ENCODE assay signal across 10 cellular contexts in genomic region chr19:44757057-44757734, GRCh38. TPM values are rescaled to one million over a fixed set of nuclear protein-coding genes. Genes with fewer than 3 reads are reported as not detected.
DNase-seq lines count a peak whose midpoint lies in the region; ATAC-seq and TF ChIP-seq lines count a peak whose summit lies in the region.
"Had no signal": no experiment of that assay in that cellular context is flagged by ENCODE, and none has a peak within 500 bp of the region (broad histone marks: within the 10 kb centered on the region; RNA-seq: fewer than 3 reads in every experiment).

No MANE protein-coding gene starts in this region.

- no TSS peak for BruUV-seq in Caco-2 (replicated peaks; lab: Mats Ljungman, UMichigan)

- CTCF ChIA-PET in Caco-2 (lab: Charles Lee), result interaction anchor here (0.6 to 1.5 kb wide), 3 partner anchors 13 to 1029 kb away, joined by 3 read pairs; no protein-coding TSS in a partner anchor
- CTCF ChIA-PET in activated CD8-positive, alpha-beta T cell treated with anti-CD3 and anti-CD28 coated beads for 36 hours (lab: Charles Lee), result interaction anchor here (0.6 to 1.3 kb wide), 5 partner anchors 13 to 87 kb away, joined by 3 to 6 read pairs (median 3); no protein-coding TSS in a partner anchor

- TF ChIP-seq POLR2A in prostate gland (IDR thresholded peaks at IDR 0.05), result no peak

- H3K4me3 ChIP-seq in Caco-2 (ENCODE audit: low read depth, low read length), result no peak overlapping the region
- peak overlapping the region; percentile 85 for H3K4me3 ChIP-seq in iPS-15b (ENCODE audit: low read depth, low read length)
- peak overlapping the region; percentile 23 to 25 for H3K4me3 ChIP-seq in prostate gland

- DNase-seq in Caco-2 (no peak), prostate gland (ENCODE audit: low spot score) (no peak), mesenteric fat pad (ENCODE audit: low spot score) (no peak), HPDE6-E6E7 (ENCODE audit: extremely low spot score) (no peak)
- DNase-seq in activated CD8-positive, alpha-beta T cell treated with anti-CD3 and anti-CD28 coated beads for 36 hours, result no peak
- DNase-seq: DMS79 had no signal

- peaks cover 22% of the 10 kb centered on the region for H3K4me1 ChIP-seq in Caco-2
- peaks cover 19% of the 10 kb centered on the region for H3K4me1 ChIP-seq in iPS-15b (ENCODE audit: control insufficient read depth, insufficient read depth, low read length)
- peaks cover 35% of the 10 kb centered on the region for H3K4me1 ChIP-seq in prostate gland (replicated peaks)

- peaks cover 29% of the 10 kb centered on the region for H3K36me3 Mint-ChIP-seq in Caco-2 (ENCODE audit: insufficient read depth, unreplicated experiment)
- H3K36me3 Mint-ChIP-seq in brain, result peaks cover 21% of the 10 kb centered on the region
- H3K36me3 Mint-ChIP-seq in activated CD8-positive, alpha-beta T cell treated with anti-CD3 and anti-CD28 coated beads for 36 hours (ENCODE audit: low read depth), result peaks cover 41% of the 10 kb centered on the region

- ATAC-seq in HG03521 (IDR thresholded peaks at IDR 0.05; ENCODE audit: unreplicated experiment), result no peak
- no peak for ATAC-seq in activated CD8-positive, alpha-beta T cell treated with anti-CD3 and anti-CD28 coated beads for 36 hours

- TF ChIP-seq CTCF in Caco-2 (IDR thresholded peaks at IDR 0.05; ENCODE audit: insufficient read depth in 1 of 2, low read depth in 1 of 2, low read length in 1 of 2, severe bottlenecking in 1 of 2, unreplicated experiment in 1 of 2), result no peak
- TF ChIP-seq CTCF in brain (conservative IDR thresholded peaks at IDR 0.05), result no peak
- TF ChIP-seq CTCF in prostate gland (IDR thresholded peaks at IDR 0.05), result no peak
- TF ChIP-seq CTCF in activated CD8-positive, alpha-beta T cell treated with anti-CD3 and anti-CD28 coated beads for 36 hours (IDR thresholded peaks at IDR 0.05), result no peak

- H3K4me3 Mint-ChIP-seq in Caco-2 (ENCODE audit: unreplicated experiment) (no peak overlapping the region), brain (peak overlapping the region; percentile 86 to 91 (median 88))
- H3K4me3 Mint-ChIP-seq in activated CD8-positive, alpha-beta T cell treated with anti-CD3 and anti-CD28 coated beads for 36 hours, result no peak overlapping the region

- intact Hi-C loops in Caco-2 (cut with micrococcal nuclease; ENCODE audit: unreplicated experiment) (no loop called here), prostate gland (cut with DNase I) (no loop called here)
- intact Hi-C loops in activated CD8-positive, alpha-beta T cell treated with anti-CD3 and anti-CD28 coated beads for 36 hours (cut with micrococcal nuclease), result no loop called here

- peak overlapping the region; percentile 37 for H3K9ac ChIP-seq in iPS-15b (ENCODE audit: low read depth, low read length)

- WGBS in prostate gland, result 54% methylated on average over 44 of the region's 53 CpGs

- no peaks in the 10 kb centered on the region for H3K27me3 ChIP-seq in Caco-2 (replicated peaks; ENCODE audit: control insufficient read depth, insufficient read depth, low read length)
- peaks cover 34% of the 10 kb centered on the region for H3K27me3 ChIP-seq in iPS-15b (ENCODE audit: control insufficient read depth, insufficient read depth, low read length)
- no peaks in the 10 kb centered on the region for H3K27me3 ChIP-seq in prostate gland (replicated peaks; ENCODE audit: insufficient read depth)

- H3K27ac ChIP-seq in prostate gland, result peak overlapping the region; percentile 46 to 96

- H3K9me3 Mint-ChIP-seq in Caco-2 (ENCODE audit: unreplicated experiment) (no peaks in the 10 kb centered on the region), brain (peaks cover 0 to 4% (median 3%) of the 10 kb centered on the region in 5 experiments)
- H3K9me3 Mint-ChIP-seq in activated CD8-positive, alpha-beta T cell treated with anti-CD3 and anti-CD28 coated beads for 36 hours, result no peaks in the 10 kb centered on the region

- H3K36me3 ChIP-seq in Caco-2 (ENCODE audit: control insufficient read depth, insufficient read depth, low read length), result peaks cover 1% of the 10 kb centered on the region; the same call in 1 of the 2 replicates
- H3K36me3 ChIP-seq in iPS-15b (ENCODE audit: control insufficient read depth, insufficient read depth, low read length), result no peaks in the 10 kb centered on the region
- H3K36me3 ChIP-seq in prostate gland, result peaks cover 0 to 3% of the 10 kb centered on the region in 2 donors

- H3K9me3 ChIP-seq in Caco-2 (no peaks in the 10 kb centered on the region), iPS-15b (ENCODE audit: control insufficient read depth, insufficient read depth, low read length) (no peaks in the 10 kb centered on the region), prostate gland (no peaks in the 10 kb centered on the region)

- POLR2A ChIA-PET in Caco-2 (lab: Charles Lee), result no interaction called here
- POLR2A ChIA-PET in activated CD8-positive, alpha-beta T cell treated with anti-CD3 and anti-CD28 coated beads for 36 hours (lab: Charles Lee), result no interaction called here

- H3K4me1 Mint-ChIP-seq in Caco-2 (ENCODE audit: low read depth, unreplicated experiment), result no peaks in the 10 kb centered on the region
- peaks cover 55% of the 10 kb centered on the region for H3K4me1 Mint-ChIP-seq in brain
- peaks cover 44% of the 10 kb centered on the region for H3K4me1 Mint-ChIP-seq in activated CD8-positive, alpha-beta T cell treated with anti-CD3 and anti-CD28 coated beads for 36 hours (ENCODE audit: low read depth)

- H3K27me3 Mint-ChIP-seq in Caco-2 (ENCODE audit: insufficient read depth, unreplicated experiment), result no peaks in the 10 kb centered on the region
- H3K27me3 Mint-ChIP-seq in brain, result peaks cover 74% of the 10 kb centered on the region
- H3K27me3 Mint-ChIP-seq in activated CD8-positive, alpha-beta T cell treated with anti-CD3 and anti-CD28 coated beads for 36 hours, result no peaks in the 10 kb centered on the region

- H3K27ac Mint-ChIP-seq in Caco-2 (ENCODE audit: unreplicated experiment) (peak overlapping the region; percentile 27), brain (peak overlapping the region in 4 of 5 experiments; percentile 41 to 90 (median 64))
- H3K27ac Mint-ChIP-seq in activated CD8-positive, alpha-beta T cell treated with anti-CD3 and anti-CD28 coated beads for 36 hours, result no peak overlapping the region

RNA-seq across cellular contexts. Expression of gene BCL3, which starts 8.7 kb away (rescaled TPM):
- 15.5 and 21.3 TPM in 2 replicates for total RNA-seq in Caco-2 (2022)
- 4.7 TPM for polyA plus RNA-seq in brain (ENCODE audit: insufficient read depth, low read depth, low replicate concordance)
- 10 to 100 TPM; 22.6 to 44.0 TPM for total RNA-seq in prostate gland
- 73.8 TPM for total RNA-seq in mesenteric fat pad
- 10 to 100 TPM; 22.8 to 27.7 TPM for total RNA-seq in activated CD8-positive, alpha-beta T cell treated with anti-CD3 and anti-CD28 coated beads for 36 hours

RNA-seq across cellular contexts. Expression of gene CBLC, which starts 20.5 kb away (rescaled TPM):
- total RNA-seq in Caco-2 (2022) (42.3 and 43.6 TPM in 2 replicates), prostate gland (10 to 100 TPM; 30.1 to 33.6 TPM), mesenteric fat pad (not detected)
- polyA plus RNA-seq in brain (ENCODE audit: insufficient read depth, low read depth, low replicate concordance), result 3.5 TPM
- total RNA-seq in activated CD8-positive, alpha-beta T cell treated with anti-CD3 and anti-CD28 coated beads for 36 hours, result not detected

RNA-seq across cellular contexts. Expression of gene BCAM, which starts 51.7 kb away (rescaled TPM):
- total RNA-seq in Caco-2 (2022) (230 and 244 TPM in 2 replicates), prostate gland (100 to 1,000 TPM; 258 to 501 TPM), mesenteric fat pad (42.3 TPM)
- polyA plus RNA-seq in brain (ENCODE audit: insufficient read depth, low read depth, low replicate concordance), result 92.8 TPM
- not detected for total RNA-seq in activated CD8-positive, alpha-beta T cell treated with anti-CD3 and anti-CD28 coated beads for 36 hours

RNA-seq across cellular contexts. Expression of gene CEACAM16, which starts 58.2 kb away (rescaled TPM):
- total RNA-seq in Caco-2 (2022) (not detected in 2 replicates), prostate gland (not detected), mesenteric fat pad (not detected)
- not detected for polyA plus RNA-seq in brain (ENCODE audit: insufficient read depth, low read depth, low replicate concordance)
- total RNA-seq in activated CD8-positive, alpha-beta T cell treated with anti-CD3 and anti-CD28 coated beads for 36 hours, result not detected
- total RNA-seq: cerebellum had no signal

Comparison
In these comparisons a context has a peak if more than half of its experiments do, and no peak if none do; other contexts are left out.
1. H3K4me3 Mint-ChIP-seq: peak in brain (5 of 5); none in Caco-2 (single experiment) and activated CD8-positive, alpha-beta T cell treated with anti-CD3 and anti-CD28 coated beads for 36 hours (single experiment).
2. RNA of gene CBLC, which starts 20.5 kb away (total RNA-seq): 42.3 to 43.6 TPM in Caco-2 and 30.1 to 33.6 TPM in prostate gland; not detected in mesenteric fat pad (single experiment) and not detected in activated CD8-positive, alpha-beta T cell treated with anti-CD3 and anti-CD28 coated beads for 36 hours; every median in the first group is over 10 times any median in the second.
3. RNA of gene BCAM, which starts 51.7 kb away (total RNA-seq): 258 to 501 TPM in prostate gland, 230 to 244 TPM in Caco-2 and 42.3 TPM in mesenteric fat pad (single experiment); not detected in activated CD8-positive, alpha-beta T cell treated with anti-CD3 and anti-CD28 coated beads for 36 hours; every median in the first group is over 10 times any median in the second.